Comparison of ENCODE assay signal across 1 cellular context in genomic region chr12:120072472-120072871, GRCh38.
TF ChIP-seq lines count a peak whose summit lies in the region.

No MANE protein-coding gene starts in this region.

TF ChIP-seq in IMR-90, 13 proteins besides CTCF, POLR2A, EP300 and RAD21 (continued from another document):
- TF ChIP-seq USF2 (IDR thresholded peaks at IDR 0.05; ENCODE audit: low read depth, low read length), result no peak
- no peak for TF ChIP-seq SMC3 (IDR thresholded peaks at IDR 0.05; ENCODE audit: low read depth, low read length)
- TF ChIP-seq CEBPB (IDR thresholded peaks at IDR 0.05; ENCODE audit: low read depth, low read length), result no peak
- no peak for TF ChIP-seq RFX5 (IDR thresholded peaks at IDR 0.05; ENCODE audit: low read depth, low read length)
- TF ChIP-seq MAZ (IDR thresholded peaks at IDR 0.05; ENCODE audit: borderline replicate concordance, low read depth, low read length), result no peak
- no peak for TF ChIP-seq MAFK (IDR thresholded peaks at IDR 0.05; ENCODE audit: low read depth, low read length)
- TF ChIP-seq BHLHE40 (IDR thresholded peaks at IDR 0.05; ENCODE audit: low read depth, low read length), result no peak
- no peak for TF ChIP-seq NFE2L2 (IDR thresholded peaks at IDR 0.05; ENCODE audit: low read depth, low read length)
